ENCODE assay signal across 1 cellular context in genomic region chr6:111606620-111607115, GRCh38.
TF ChIP-seq lines count a peak whose summit lies in the region.

No MANE protein-coding gene starts in this region.

TF ChIP-seq in H1, 55 proteins besides CTCF, POLR2A, EP300 and RAD21:
- TF ChIP-seq CBX5 (IDR thresholded peaks at IDR 0.05; ENCODE audit: low read depth, low read length) (no peak), MAX (IDR thresholded peaks at IDR 0.05) (no peak), POU5F1 (IDR thresholded peaks at IDR 0.05; ENCODE audit: low read depth, low read length) (no peak), NANOG (IDR thresholded peaks at IDR 0.05; ENCODE audit: insufficient read depth, low read depth, low read length, poor library complexity, severe bottlenecking) (no peak), YY1 (IDR thresholded peaks at IDR 0.05; ENCODE audit: low read depth, low read length) (no peak), HDAC2 (IDR thresholded peaks at IDR 0.05; ENCODE audit: borderline replicate concordance in 1 of 2, low read depth in 2 of 2, low read length in 2 of 2) (no peak), CTBP2 (IDR thresholded peaks at IDR 0.05; ENCODE audit: borderline replicate concordance, insufficient read depth, insufficient read length, low read length) (no peak), RNF2 (IDR thresholded peaks at IDR 0.05; ENCODE audit: borderline replicate concordance, low read depth, low read length, missing control alignments, poor library complexity, severe bottlenecking) (no peak), GTF2F1 (IDR thresholded peaks at IDR 0.05; ENCODE audit: borderline replicate concordance, low read depth, low read length) (no peak), BACH1 (IDR thresholded peaks at IDR 0.05; ENCODE audit: low read length) (no peak)
